ENCODE assay signal across 9 cellular contexts in the genomic region with DNA sequence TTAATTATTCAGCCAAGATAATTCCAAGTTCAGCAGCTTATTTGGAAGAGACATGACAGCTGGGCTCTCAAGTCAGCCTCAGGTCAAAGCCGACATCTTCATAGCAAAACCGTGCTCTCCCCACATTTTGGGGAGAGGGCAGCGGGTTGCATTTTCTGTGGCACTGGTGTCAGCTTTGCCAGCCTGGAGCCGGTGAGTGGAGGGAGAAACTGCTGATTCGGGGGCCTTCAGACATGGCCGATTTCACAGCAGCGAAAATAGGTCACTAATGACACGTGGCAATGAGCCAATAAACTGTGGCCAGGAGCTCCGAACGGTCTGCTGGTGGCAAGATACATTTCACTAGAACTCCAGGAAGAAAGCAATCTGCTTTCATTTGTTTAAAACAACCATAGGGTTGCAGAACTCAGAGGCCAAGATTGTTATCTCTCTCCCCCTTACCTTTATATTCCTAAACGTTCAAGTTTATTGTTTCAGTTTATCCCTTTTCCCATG.
A peak's percentile ranks its signal among the peaks of the same experiment; 100 is the strongest.
DNase-seq lines count a peak whose midpoint lies in the region; ATAC-seq, FAIRE-seq and TF ChIP-seq lines count a peak whose summit lies in the region.
"Had no signal": no experiment of that assay in that cellular context is flagged by ENCODE, and none has a peak within 500 bp of the region (broad histone marks: within the 10 kb centered on the region; RNA-seq: fewer than 3 reads in every experiment).

No MANE protein-coding gene starts in this region.

- peaks cover 4% of the 10 kb centered on the region for H3K27me3 Mint-ChIP-seq in activated CD4-positive, alpha-beta T cell treated with anti-CD3 and anti-CD28 coated beads for 36 hours

- H3K4ac ChIP-seq in H1 (replicated peaks; ENCODE audit: insufficient read length, low read depth, low read length): no peak overlapping the region

- RAD21 ChIA-PET in HCT116 (lab: Charles Lee; ENCODE audit: low non-redundant PET in 1 of 2, low total read pairs in 2 of 2, uncharacterized antibody in 2 of 2, unreplicated experiment in 2 of 2): no interaction called here

- no peaks in the 10 kb centered on the region for H3K9me3 ChIP-seq in HCT116 (ENCODE audit: control insufficient read depth in 1 of 2, insufficient read depth in 1 of 2, low read depth in 1 of 2, low read length in 2 of 2)
- peaks cover 4 to 11% of the 10 kb centered on the region in 2 experiments; a peak in 1 of 4 replicates for H3K9me3 ChIP-seq in H1 (ENCODE audit: insufficient read depth in 2 of 2, low read depth in 1 of 2, low read length in 1 of 2)
- H3K9me3 ChIP-seq in psoas muscle: no peaks in the 10 kb centered on the region
- H3K9me3 ChIP-seq in ascending aorta: no peaks in the 10 kb centered on the region
- H3K9me3 ChIP-seq: suprapubic skin had no signal

- no peak overlapping the region for H4K5ac ChIP-seq in H1 (ENCODE audit: insufficient read length, low read depth, low read length)

- no peak overlapping the region for H3K23ac ChIP-seq in H1 (ENCODE audit: insufficient read length)

- H3K9ac ChIP-seq in HCT116 (ENCODE audit: low read length) (no peak overlapping the region), H1 (replicated peaks in 1 of 4; ENCODE audit: extremely low read depth in 1 of 4, low read depth in 3 of 4, low read length in 3 of 4) (no peak overlapping the region)

- H3K79me2 ChIP-seq in HCT116 (ENCODE audit: insufficient read depth, low read length): no peaks in the 10 kb centered on the region
- H3K79me2 ChIP-seq in H1 (ENCODE audit: control insufficient read depth in 1 of 2, insufficient read depth in 2 of 2, low read length in 2 of 2): no peaks in the 10 kb centered on the region

- no peak overlapping the region for H2AK5ac ChIP-seq in H1 (ENCODE audit: low read depth, low read length)

- TF ChIP-seq POLR2A in HCT116 (IDR thresholded peaks at IDR 0.05; ENCODE audit: borderline replicate concordance, extremely low read depth, insufficient read depth, insufficient read length): no peak
- TF ChIP-seq POLR2A in H1 (IDR thresholded peaks at IDR 0.05; ENCODE audit: control extremely low read depth in 1 of 2, low read depth in 2 of 2, low read length in 2 of 2): no peak

- no peak overlapping the region for H3K4me3 ChIP-seq in HCT116 (replicated peaks in 1 of 2; ENCODE audit: low read depth in 1 of 2, low read length in 2 of 2)
- no peak overlapping the region for H3K4me3 ChIP-seq in H1 (ENCODE audit: extremely low read depth in 1 of 4, insufficient read depth in 2 of 4, low read depth in 3 of 4, low read length in 4 of 4)
- peak overlapping the region; percentile 56 for H3K4me3 ChIP-seq in psoas muscle
- no peak overlapping the region for H3K4me3 ChIP-seq in ascending aorta
- H3K4me3 ChIP-seq: suprapubic skin had no signal

- no peak for DNase-seq in HCT116 (ENCODE audit: low read depth, low spot score)
- DNase-seq in NCI-H446 treated with DMSO at 0.1 percent for 48 hours (lab: John Stamatoyannopoulos, UW): peak; percentile 76
- DNase-seq in H1 (ENCODE audit: low read depth in 1 of 2, low spot score in 2 of 2): no peak
- DNase-seq in psoas muscle: peak in 1 of 2 donors; percentile 76
- no peak for DNase-seq in activated CD4-positive, alpha-beta T cell treated with anti-CD3 and anti-CD28 coated beads for 36 hours
- DNase-seq in ascending aorta (ENCODE audit: low spot score in 2 of 2): no peak
- DNase-seq in activated gamma-delta T cell treated with Interleukin-2 at 50 U/mL for 16 hours: no peak

- no peak overlapping the region for H3K27ac ChIP-seq in HCT116 (ENCODE audit: low read depth, low read length)
- no peak overlapping the region for H3K27ac ChIP-seq in H1 (ENCODE audit: low read depth, low read length)
- H3K27ac ChIP-seq in psoas muscle: peak overlapping the region; percentile 84
- H3K27ac ChIP-seq in ascending aorta: no peak overlapping the region
- H3K27ac ChIP-seq: suprapubic skin had no signal

- no peak overlapping the region for H2BK12ac ChIP-seq in H1 (ENCODE audit: low read depth, low read length)

- no peaks in the 10 kb centered on the region for H4K20me1 ChIP-seq in HCT116 (ENCODE audit: insufficient read depth)
- H4K20me1 ChIP-seq in H1 (replicated peaks in 1 of 2; ENCODE audit: control insufficient read depth in 1 of 2, insufficient read depth in 2 of 2, low read length in 2 of 2): no peaks in the 10 kb centered on the region

- no peak overlapping the region for H3K4me3 Mint-ChIP-seq in activated CD4-positive, alpha-beta T cell treated with anti-CD3 and anti-CD28 coated beads for 36 hours

- BruUV-seq in HCT116 (replicated peaks; lab: Mats Ljungman, UMichigan): no TSS peak

- no peak overlapping the region for H3K4me2 ChIP-seq in HCT116 (ENCODE audit: low read length)
- H3K4me2 ChIP-seq in H1 (ENCODE audit: insufficient read depth in 1 of 2, low read depth in 2 of 2, low read length in 2 of 2): no peak overlapping the region

- H3K36me3 ChIP-seq in HCT116 (ENCODE audit: control insufficient read depth in 1 of 2, insufficient read depth in 2 of 2, low read length in 2 of 2) (no peaks in the 10 kb centered on the region), H1 (ENCODE audit: control insufficient read depth in 2 of 4, insufficient read depth in 4 of 4, low read length in 3 of 4) (no peaks in the 10 kb centered on the region), psoas muscle (ENCODE audit: insufficient read depth in 1 of 2, low read depth in 1 of 2) (no peaks in the 10 kb centered on the region), ascending aorta (no peaks in the 10 kb centered on the region)
- H3K36me3 ChIP-seq: suprapubic skin had no signal

- no peak overlapping the region for H2BK120ac ChIP-seq in H1 (replicated peaks; ENCODE audit: low read depth, low read length)

- no peak overlapping the region for H4K91ac ChIP-seq in H1 (replicated peaks; ENCODE audit: insufficient read length, low read length)

- no peak overlapping the region; the same call in 1 of the 2 replicates for H2BK5ac ChIP-seq in H1 (ENCODE audit: low read depth, low read length)

- peaks cover 4% of the 10 kb centered on the region for H3K9me3 Mint-ChIP-seq in activated CD4-positive, alpha-beta T cell treated with anti-CD3 and anti-CD28 coated beads for 36 hours (ENCODE audit: low read depth)

- intact Hi-C loops in HCT116 (cut with micrococcal nuclease): loop anchor here (5.0 kb wide), 1 partner anchor 210 kb away; no protein-coding TSS in a partner anchor
- intact Hi-C loops in psoas muscle (cut with DNase I): loop anchor here (5.0 to 10.0 kb wide), 5 partner anchors 85 to 502 kb away; a partner anchor contains a TSS
- intact Hi-C loops in activated CD4-positive, alpha-beta T cell treated with anti-CD3 and anti-CD28 coated beads for 36 hours (cut with DNase I, micrococcal nuclease): loop anchor here in 1 of 2 experiments (2.0 to 5.0 kb wide), 3 partner anchors 88 to 500 kb away; no protein-coding TSS in a partner anchor
- intact Hi-C loops in ascending aorta (cut with DNase I): no loop called here

- H3K14ac ChIP-seq in H1 (ENCODE audit: insufficient read length): no peak overlapping the region

- H3K9me2 ChIP-seq in HCT116 (ENCODE audit: insufficient read depth): no peaks in the 10 kb centered on the region

- peaks cover 18% of the 10 kb centered on the region for H3K4me1 Mint-ChIP-seq in activated CD4-positive, alpha-beta T cell treated with anti-CD3 and anti-CD28 coated beads for 36 hours

- no peak overlapping the region for H2BK15ac ChIP-seq in H1 (ENCODE audit: low read length)

- no peak for TF ChIP-seq EP300 in H1 (IDR thresholded peaks at IDR 0.05; ENCODE audit: borderline replicate concordance in 1 of 2, low read depth in 2 of 2, low read length in 2 of 2)

- H4K8ac ChIP-seq in H1 (ENCODE audit: extremely low read depth, insufficient read depth, low read length): peak overlapping the region; percentile 20; the same call in 1 of the 2 replicates

- peak overlapping the region; percentile 89 for H2AFZ ChIP-seq in HCT116 (ENCODE audit: low read depth, low read length, poor library complexity, severe bottlenecking)
- H2AFZ ChIP-seq in H1 (ENCODE audit: low read length): peak overlapping the region; percentile 63

- H3K27ac Mint-ChIP-seq in activated CD4-positive, alpha-beta T cell treated with anti-CD3 and anti-CD28 coated beads for 36 hours: no peak overlapping the region

- no peak for TF ChIP-seq RAD21 in HCT116 (IDR thresholded peaks at IDR 0.05; ENCODE audit: low read depth)
- TF ChIP-seq RAD21 in H1 (IDR thresholded peaks at IDR 0.05 in 1 of 2, conservative IDR thresholded peaks at IDR 0.05 in 1 of 2; ENCODE audit: low read depth in 2 of 2, low read length in 2 of 2): no peak

- no peaks in the 10 kb centered on the region for H3K36me3 Mint-ChIP-seq in activated CD4-positive, alpha-beta T cell treated with anti-CD3 and anti-CD28 coated beads for 36 hours (ENCODE audit: low read depth)

- H3K23me2 ChIP-seq in H1 (ENCODE audit: low read depth, low read length): no peaks in the 10 kb centered on the region

- no peak overlapping the region for H3K18ac ChIP-seq in H1 (ENCODE audit: extremely low read depth, low read length)

- 0 out of 4 replicates have a peak, but pooled peaks cover 0 to 4% of the 10 kb centered on the region in 2 experiments for H3K4me1 ChIP-seq in HCT116 (ENCODE audit: control insufficient read depth in 1 of 2, insufficient read depth in 2 of 2, low read length in 2 of 2)
- peaks cover 0 to 4% (median 0%) of the 10 kb centered on the region in 4 experiments; a peak in 1 of 7 replicates for H3K4me1 ChIP-seq in H1 (replicated peaks in 1 of 4; ENCODE audit: control insufficient read depth in 3 of 4, insufficient read depth in 4 of 4, low read length in 3 of 4)
- H3K4me1 ChIP-seq in psoas muscle: peaks cover 10% of the 10 kb centered on the region
- peaks cover 4% of the 10 kb centered on the region in 2 donors for H3K4me1 ChIP-seq in ascending aorta

- CTCF ChIA-PET in HCT116 (lab: Charles Lee): interaction anchor here (1.5 kb wide), 1 partner anchor 88 kb away, joined by 4 read pairs; no protein-coding TSS in a partner anchor
- CTCF ChIA-PET in H1 (lab: Charles Lee; ENCODE audit: partially characterized antibody): interaction anchor here (0.5 to 4.6 kb wide), 9 partner anchors 9 to 1182 kb away, joined by 3 to 28 read pairs (median 3); no protein-coding TSS in a partner anchor
- CTCF ChIA-PET in activated CD4-positive, alpha-beta T cell treated with anti-CD3 and anti-CD28 coated beads for 36 hours (lab: Charles Lee): interaction anchor here (0.7 to 4.2 kb wide), 8 partner anchors 9 to 1301 kb away, joined by 3 to 37 read pairs (median 4); no protein-coding TSS in a partner anchor

- WGBS in H1 (ENCODE audit: extremely low coverage in 1 of 2, insufficient coverage in 1 of 2, insufficient read length in 1 of 2, insufficient replicate concordance in 2 of 2, low coverage in 1 of 2, low lambda C conversion rate in 2 of 2, missing lambda C conversion rate in 1 of 2), 2 experiments: 84% methylated on average over 11 of the region's 11 CpGs; no CpG with 5 or more reads in 1 of the 2 experiments
- WGBS in psoas muscle, 3 donors: 9 to 13% (median 10%) methylated on average over 11 of the region's 11 CpGs

- no peak overlapping the region for H3K56ac ChIP-seq in H1 (replicated peaks; ENCODE audit: insufficient read length, low read depth, low read length)

- H2BK20ac ChIP-seq in H1 (ENCODE audit: low read length): no peak overlapping the region

- ATAC-seq in HCT116 (no peak), psoas muscle (peak; percentile 69 to 91 (median 81)), HG02870 (IDR thresholded peaks at IDR 0.05; ENCODE audit: unreplicated experiment) (no peak)
- no peak for ATAC-seq in activated CD4-positive, alpha-beta T cell treated with anti-CD3 and anti-CD28 coated beads for 36 hours

- TF ChIP-seq CTCF in HCT116 (IDR thresholded peaks at IDR 0.05 in 2 of 3, conservative IDR thresholded peaks at IDR 0.05 in 1 of 3; ENCODE audit: borderline replicate concordance in 1 of 3, insufficient read depth in 1 of 3, low read depth in 2 of 3, low read length in 2 of 3) (no peak), H1 (IDR thresholded peaks at IDR 0.05; ENCODE audit: control extremely low read depth in 1 of 3, insufficient read depth in 1 of 3, low read depth in 1 of 3, low read length in 3 of 3) (no peak), psoas muscle (IDR thresholded peaks at IDR 0.05) (no peak), ascending aorta (IDR thresholded peaks at IDR 0.05) (no peak)

- no peaks in the 10 kb centered on the region for H3K79me1 ChIP-seq in H1 (ENCODE audit: low read depth, low read length)

- FAIRE-seq in H1 (lab: Jason Lieb, UNC): no peak

- H3K27me3 ChIP-seq in HCT116 (ENCODE audit: insufficient read depth, low read length): no peaks in the 10 kb centered on the region
- no peaks in the 10 kb centered on the region; a peak in 1 of 7 replicates for H3K27me3 ChIP-seq in H1 (replicated peaks in 1 of 4; ENCODE audit: control insufficient read depth in 3 of 4, extremely low read depth in 1 of 4, insufficient read depth in 3 of 4, low read length in 3 of 4)
- no peaks in the 10 kb centered on the region for H3K27me3 ChIP-seq in psoas muscle (ENCODE audit: insufficient read depth in 3 of 3, low read length in 2 of 3)
- H3K27me3 ChIP-seq in ascending aorta: no peaks in the 10 kb centered on the region
- H3K27me3 ChIP-seq: suprapubic skin had no signal

- POLR2A ChIA-PET in HCT116 (lab: Charles Lee): no interaction called here
- POLR2A ChIA-PET in H1 (lab: Charles Lee; ENCODE audit: partially characterized antibody): no interaction called here
- POLR2A ChIA-PET in activated CD4-positive, alpha-beta T cell treated with anti-CD3 and anti-CD28 coated beads for 36 hours (lab: Charles Lee): no interaction called here

Comparison
In these comparisons a context has a peak if more than half of its experiments do, and no peak if none do; other contexts are left out.
1. ATAC-seq: peak in psoas muscle (4 of 4); none in HCT116 (single experiment), activated CD4-positive, alpha-beta T cell treated with anti-CD3 and anti-CD28 coated beads for 36 hours (single experiment) and HG02870 (single experiment).